ENCODE assay signal across 2 cellular contexts in genomic region chr10:92541583-92541982, GRCh38.
TF ChIP-seq lines count a peak whose summit lies in the region.

No MANE protein-coding gene starts in this region.

TF ChIP-seq in SK-N-SH treated with all-trans-retinoic acid at 6 μM for 48 hours, 23 proteins besides CTCF, POLR2A, EP300 and RAD21 (continued from another document):
- TF ChIP-seq POU6F1 (CRISPR knock-in tag; IDR thresholded peaks at IDR 0.05; ENCODE audit: borderline replicate concordance, low read depth): no peak
- TF ChIP-seq RARB (CRISPR knock-in tag; IDR thresholded peaks at IDR 0.05): no peak
- TF ChIP-seq PATZ1 (CRISPR knock-in tag; IDR thresholded peaks at IDR 0.05; ENCODE audit: borderline replicate concordance): no peak
- no peak for TF ChIP-seq CSRNP3 (CRISPR knock-in tag; IDR thresholded peaks at IDR 0.05)
- no peak for TF ChIP-seq ZC3H10 (CRISPR knock-in tag; IDR thresholded peaks at IDR 0.05)

TF ChIP-seq in HEK293, 187 proteins besides CTCF, POLR2A, EP300 and RAD21 (continued from another document):
- TF ChIP-seq PRDM2 (tag by site-specific recombination; IDR thresholded peaks at IDR 0.05; ENCODE audit: borderline replicate concordance) (no peak), ZNF211 (tag by site-specific recombination; IDR thresholded peaks at IDR 0.05; ENCODE audit: low read depth) (no peak)
TF ChIP-seq in HEK293: peak in this region for 1.
